Comparison of ENCODE assay signal across 20 cellular contexts in genomic region chr12:11672833-11673232, GRCh38. TPM values are rescaled to one million over a fixed set of nuclear protein-coding genes. Genes with fewer than 3 reads are reported as not detected.
DNase-seq lines count a peak whose midpoint lies in the region; ATAC-seq and TF ChIP-seq lines count a peak whose summit lies in the region.
"Had no signal": no experiment of that assay in that cellular context is flagged by ENCODE, and none has a peak within 500 bp of the region (broad histone marks: within the 10 kb centered on the region; RNA-seq: fewer than 3 reads in every experiment).

No MANE protein-coding gene starts in this region.

- no peak overlapping the region for H3K4me2 ChIP-seq in OCI-LY7 (ENCODE audit: low read length)
- H3K4me2 ChIP-seq: hepatocyte had no signal

- no peaks in the 10 kb centered on the region for H3K9me3 ChIP-seq in CD4-positive, alpha-beta memory T cell (ENCODE audit: control insufficient read depth in 1 of 2, low read length in 2 of 2)
- H3K9me3 ChIP-seq in right cardiac atrium (ENCODE audit: control insufficient read depth, low read length) (no peaks in the 10 kb centered on the region), skeletal muscle tissue (ENCODE audit: control insufficient read depth in 3 of 3, low read length in 3 of 3) (no peaks in the 10 kb centered on the region), OCI-LY7 (ENCODE audit: low read length) (no peaks in the 10 kb centered on the region)
- H3K9me3 ChIP-seq: SJCRH30 had no signal

- H3K4me3 ChIP-seq in CD4-positive, alpha-beta memory T cell (ENCODE audit: low read length in 2 of 2): no peak overlapping the region
- H3K4me3 ChIP-seq in right cardiac atrium (ENCODE audit: low read length) (no peak overlapping the region), skeletal muscle tissue (ENCODE audit: low read length in 3 of 3) (peak overlapping the region; percentile 39 to 50 (median 45)), OCI-LY7 (ENCODE audit: low read depth, low read length, poor library complexity, severe bottlenecking) (no peak overlapping the region)
- H3K4me3 ChIP-seq: hepatocyte, K562, SJCRH30 had no signal

- no TSS peak for BruUV-seq in OCI-LY7 (replicated peaks; lab: Mats Ljungman, UMichigan)

- intact Hi-C loops in CD4-positive, alpha-beta memory T cell (cut with micrococcal nuclease): no loop called here
- intact Hi-C loops in right cardiac atrium (cut with DNase I): no loop called here
- intact Hi-C loops in OCI-LY7 (cut with micrococcal nuclease; ENCODE audit: unreplicated experiment): no loop called here

- H3K4me1 Mint-ChIP-seq in CD4-positive, alpha-beta memory T cell: peaks cover 60 to 92% (median 76%) of the 10 kb centered on the region in 4 donors
- H3K4me1 Mint-ChIP-seq in activated T-helper 17 cell treated with anti-CD3 and anti-CD28 coated beads, Interleukin-2, amount 50 U/mL, for 72 hours: peaks cover 42% of the 10 kb centered on the region

- H3K4me1 ChIP-seq in CD4-positive, alpha-beta memory T cell (ENCODE audit: insufficient read depth, low read length): peaks cover 48% of the 10 kb centered on the region
- H3K4me1 ChIP-seq in right cardiac atrium (ENCODE audit: control insufficient read depth, insufficient read depth, low read length) (peaks cover 27% of the 10 kb centered on the region), skeletal muscle tissue (ENCODE audit: control insufficient read depth in 3 of 3, insufficient read depth in 3 of 3, low read length in 3 of 3) (peaks cover 27 to 37% (median 35%) of the 10 kb centered on the region in 3 donors), OCI-LY7 (ENCODE audit: insufficient read depth, low read length, poor library complexity, severe bottlenecking) (peaks cover 32% of the 10 kb centered on the region)
- H3K4me1 ChIP-seq: SJCRH30 had no signal

- H3K27ac ChIP-seq in CD4-positive, alpha-beta memory T cell (ENCODE audit: low read depth, low read length): no peak overlapping the region
- no peak overlapping the region for H3K27ac ChIP-seq in right cardiac atrium (ENCODE audit: low read length)
- no peak overlapping the region for H3K27ac ChIP-seq in skeletal muscle tissue (ENCODE audit: low read depth, low read length)
- H3K27ac ChIP-seq in OCI-LY7 (ENCODE audit: low read depth, low read length, poor library complexity, severe bottlenecking): no peak overlapping the region
- H3K27ac ChIP-seq: hepatocyte, SJCRH30 had no signal

- CTCF ChIA-PET in CD4-positive, alpha-beta memory T cell (lab: Charles Lee; ENCODE audit: partially characterized antibody): no interaction called here
- CTCF ChIA-PET in OCI-LY7 (lab: Charles Lee; ENCODE audit: unreplicated experiment): no interaction called here

- no peaks in the 10 kb centered on the region for H3K9me3 Mint-ChIP-seq in CD4-positive, alpha-beta memory T cell
- no peaks in the 10 kb centered on the region for H3K9me3 Mint-ChIP-seq in activated T-helper 17 cell treated with anti-CD3 and anti-CD28 coated beads, Interleukin-2, amount 50 U/mL, for 72 hours
- H3K9me3 Mint-ChIP-seq: endodermal cell; stimulated activated naive CD8-positive, alpha-beta T cell treated with anti-CD3 and anti-CD28 coated beads, Interleukin-15, amount 100 ng/mL, for 72 hours; T-helper 2 cell treated with Interferon-gamma antibody and Interleukin-4, amounts not matched to agents 5 μg/mL and 100 μg/mL, for 36 hours had no signal

- POLR2A ChIA-PET in CD4-positive, alpha-beta memory T cell (lab: Charles Lee; ENCODE audit: partially characterized antibody): no interaction called here
- POLR2A ChIA-PET in OCI-LY7 (lab: Charles Lee): interaction anchor here (1.3 kb wide), 1 partner anchor 12 kb away, joined by 3 read pairs; no protein-coding TSS in a partner anchor

- H3K36me3 Mint-ChIP-seq in CD4-positive, alpha-beta memory T cell: peaks cover 7 to 9% of the 10 kb centered on the region in 2 donors
- peaks cover 15% of the 10 kb centered on the region for H3K36me3 Mint-ChIP-seq in activated T-helper 17 cell treated with anti-CD3 and anti-CD28 coated beads, Interleukin-2, amount 50 U/mL, for 72 hours (ENCODE audit: low read depth)

- H3K4me3 Mint-ChIP-seq in CD4-positive, alpha-beta memory T cell: peak overlapping the region in 1 of 8 donors; percentile 3
- H3K4me3 Mint-ChIP-seq in activated T-helper 17 cell treated with anti-CD3 and anti-CD28 coated beads, Interleukin-2, amount 50 U/mL, for 72 hours: no peak overlapping the region
- H3K4me3 Mint-ChIP-seq: activated CD8-positive, alpha-beta memory T cell treated with anti-CD3 and anti-CD28 coated beads, Interleukin-2, amount 10 ng/mL, durations not matched to agents 7 days and 5 days; endodermal cell; stimulated activated naive CD8-positive, alpha-beta T cell treated with anti-CD3 and anti-CD28 coated beads, Interleukin-15, amount 100 ng/mL, for 72 hours; T-helper 2 cell treated with Interferon-gamma antibody and Interleukin-4, amounts not matched to agents 5 μg/mL and 100 μg/mL, for 36 hours had no signal

- no peaks in the 10 kb centered on the region for H4K20me1 ChIP-seq in OCI-LY7 (ENCODE audit: insufficient read depth, low read length)

- no peaks in the 10 kb centered on the region for H3K27me3 ChIP-seq in CD4-positive, alpha-beta memory T cell (ENCODE audit: insufficient read depth, low read length)
- H3K27me3 ChIP-seq in right cardiac atrium (ENCODE audit: control insufficient read depth, insufficient read depth) (no peaks in the 10 kb centered on the region), skeletal muscle tissue (ENCODE audit: control insufficient read depth in 3 of 3, insufficient read depth in 3 of 3, low read length in 3 of 3) (no peaks in the 10 kb centered on the region)
- H3K27me3 ChIP-seq: hepatocyte, SJCRH30 had no signal

- no peak for TF ChIP-seq POLR2A in GM18505 (IDR thresholded peaks at IDR 0.05; ENCODE audit: borderline replicate concordance, extremely low read depth, insufficient read depth, insufficient read length)

- H3K9me2 ChIP-seq in OCI-LY7 (ENCODE audit: insufficient read depth, low read length): no peaks in the 10 kb centered on the region

- TF ChIP-seq CTCF in OCI-LY7 (conservative IDR thresholded peaks at IDR 0.05; ENCODE audit: low read length): no peak

- DNase-seq in CD4-positive, alpha-beta memory T cell: no peak
- DNase-seq in right cardiac atrium (no peak), OCI-LY7 (ENCODE audit: low spot score) (no peak)
- DNase-seq: activated CD8-positive, alpha-beta memory T cell treated with anti-CD3 and anti-CD28 coated beads, Interleukin-2, amount 10 ng/mL, durations not matched to agents 7 days and 5 days; endodermal cell; H7; kidney; midbrain; NCI-H2029 treated with DMSO at 0.1 percent for 48 hours; NCI-H446 treated with DMSO at 0.1 percent for 48 hours; SJCRH30; stimulated activated naive CD8-positive, alpha-beta T cell treated with anti-CD3 and anti-CD28 coated beads, Interleukin-15, amount 100 ng/mL, for 72 hours had no signal

- WGBS in right cardiac atrium: 43% methylated on average over 7 of the region's 7 CpGs

- H3K9ac ChIP-seq in skeletal muscle tissue (ENCODE audit: low read depth in 1 of 3, low read length in 3 of 3): peak overlapping the region in 1 of 3 donors; percentile 20

- H3K36me3 ChIP-seq in CD4-positive, alpha-beta memory T cell (ENCODE audit: insufficient read depth, low read length): no peaks in the 10 kb centered on the region
- peaks cover 0 to under 1% (median 0%) of the 10 kb centered on the region in 3 donors for H3K36me3 ChIP-seq in skeletal muscle tissue (ENCODE audit: control insufficient read depth in 3 of 3, insufficient read depth in 3 of 3, low read length in 3 of 3)
- H3K36me3 ChIP-seq in OCI-LY7 (ENCODE audit: insufficient read depth, low read length): peaks cover 6% of the 10 kb centered on the region
- H3K36me3 ChIP-seq: SJCRH30 had no signal

- H3K79me2 ChIP-seq in OCI-LY7 (ENCODE audit: insufficient read depth, low read depth, low read length): peaks cover 9% of the 10 kb centered on the region; the same call in 1 of the 2 replicates

- H2AFZ ChIP-seq in OCI-LY7 (ENCODE audit: low read length): no peak overlapping the region
- H2AFZ ChIP-seq: hepatocyte had no signal

- peak overlapping the region in 5 of 7 donors; percentile 4 to 56 (median 34) for H3K27ac Mint-ChIP-seq in CD4-positive, alpha-beta memory T cell
- H3K27ac Mint-ChIP-seq in activated T-helper 17 cell treated with anti-CD3 and anti-CD28 coated beads, Interleukin-2, amount 50 U/mL, for 72 hours: peak overlapping the region; percentile 31
- H3K27ac Mint-ChIP-seq: activated CD8-positive, alpha-beta memory T cell treated with anti-CD3 and anti-CD28 coated beads, Interleukin-2, amount 10 ng/mL, durations not matched to agents 7 days and 5 days; endodermal cell; T-helper 2 cell treated with Interferon-gamma antibody and Interleukin-4, amounts not matched to agents 5 μg/mL and 100 μg/mL, for 36 hours had no signal

- ATAC-seq in activated T-helper 17 cell treated with anti-CD3 and anti-CD28 coated beads, Interleukin-2, amount 50 U/mL, for 72 hours (replicated peaks): no peak
- peak; percentile 34 to 65 for ATAC-seq in right cardiac atrium
- ATAC-seq in GM19324 (IDR thresholded peaks at IDR 0.05; ENCODE audit: low FRiP score, unreplicated experiment): no peak
- ATAC-seq in GM21619 (IDR thresholded peaks at IDR 0.05; ENCODE audit: unreplicated experiment): no peak
- no peak for ATAC-seq in GM18505 (IDR thresholded peaks at IDR 0.05; ENCODE audit: unreplicated experiment)
- ATAC-seq: activated CD8-positive, alpha-beta memory T cell treated with anti-CD3 and anti-CD28 coated beads, Interleukin-2, amount 10 ng/mL, durations not matched to agents 7 days and 5 days; K562; stimulated activated naive CD8-positive, alpha-beta T cell treated with anti-CD3 and anti-CD28 coated beads, Interleukin-15, amount 100 ng/mL, for 72 hours had no signal

- no peaks in the 10 kb centered on the region for H3K27me3 Mint-ChIP-seq in CD4-positive, alpha-beta memory T cell
- H3K27me3 Mint-ChIP-seq in activated T-helper 17 cell treated with anti-CD3 and anti-CD28 coated beads, Interleukin-2, amount 50 U/mL, for 72 hours: no peaks in the 10 kb centered on the region
- H3K27me3 Mint-ChIP-seq: activated CD8-positive, alpha-beta memory T cell treated with anti-CD3 and anti-CD28 coated beads, Interleukin-2, amount 10 ng/mL, durations not matched to agents 7 days and 5 days; stimulated activated naive CD8-positive, alpha-beta T cell treated with anti-CD3 and anti-CD28 coated beads, Interleukin-15, amount 100 ng/mL, for 72 hours had no signal

RNA-seq across cellular contexts. Expression of gene ETV6, which starts 23.4 kb away (rescaled TPM):
- total RNA-seq in CD4-positive, alpha-beta memory T cell: 10 to 100 TPM; 41.3 to 43.9 TPM
- 10 to 100 TPM in 1 of 2 donors, 1 to 10 TPM in 1; 3.3 to 10.1 TPM for polyA plus RNA-seq in CD4-positive, alpha-beta memory T cell
- 10 to 100 TPM; 45.9 to 49.0 TPM for total RNA-seq in activated T-helper 17 cell treated with anti-CD3 and anti-CD28 coated beads, Interleukin-2, amount 50 U/mL, for 72 hours
- total RNA-seq in right cardiac atrium: 10 to 100 TPM in 3 of 4 donors, 1 to 10 TPM in 1; 9.9 to 31.4 (median 11.7) TPM
- polyA plus RNA-seq in right cardiac atrium: 2.9 TPM
- total RNA-seq in skeletal muscle tissue: 4.2 TPM
- 17.2 and 19.3 TPM in 2 replicates for total RNA-seq in OCI-LY7 (2014; rRNA removed; shearing (Covaris generic))
- 17.1 and 23.1 TPM in 2 replicates for total RNA-seq in OCI-LY7 (2022)

Comparison
In these comparisons a context has a peak if more than half of its experiments do, and no peak if none do; other contexts are left out.
1. H3K4me3 ChIP-seq: peak in skeletal muscle tissue (3 of 3); none in CD4-positive, alpha-beta memory T cell (0 of 2), right cardiac atrium (single experiment) and OCI-LY7 (single experiment).
2. ATAC-seq: peak in right cardiac atrium (2 of 2); none in activated T-helper 17 cell treated with anti-CD3 and anti-CD28 coated beads, Interleukin-2, amount 50 U/mL, for 72 hours (single experiment), GM19324 (single experiment), GM21619 (single experiment) and GM18505 (single experiment).